8 cellular contexts compared by ENCODE assay signal in the genomic region with DNA sequence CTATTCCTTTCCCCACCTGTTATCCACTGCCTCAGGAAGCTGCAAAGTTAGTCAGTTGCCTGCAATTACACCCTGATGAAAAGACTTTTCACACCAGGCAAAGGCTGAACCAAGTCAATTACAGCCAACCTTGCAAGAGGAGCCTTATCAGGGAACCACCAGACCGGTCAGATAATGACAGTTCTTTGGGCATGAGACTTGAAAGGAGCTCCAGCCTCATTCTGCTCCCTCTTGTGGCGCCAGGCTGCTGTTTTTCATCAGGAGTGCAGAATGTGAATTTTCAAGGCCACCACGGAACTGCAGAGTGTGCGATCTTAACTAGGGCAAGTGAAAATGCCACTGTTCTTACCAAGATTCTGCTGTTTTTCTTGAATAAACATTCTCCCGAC. TPM values are rescaled to one million over a fixed set of nuclear protein-coding genes. Genes with fewer than 3 reads are reported as not detected.
DNase-seq lines count a peak whose midpoint lies in the region; ATAC-seq and FAIRE-seq lines count a peak whose summit lies in the region.
"Had no signal": no experiment of that assay in that cellular context is flagged by ENCODE, and none has a peak within 500 bp of the region (broad histone marks: within the 10 kb centered on the region; RNA-seq: fewer than 3 reads in every experiment).

No MANE protein-coding gene starts in this region.

- H3K79me1 ChIP-seq in mesendoderm (ENCODE audit: low read length) = no peaks in the 10 kb centered on the region

- no peak overlapping the region for H3K4me3 ChIP-seq in mesendoderm (ENCODE audit: low read length)

- H3K18ac ChIP-seq in mesendoderm (ENCODE audit: low read length) = no peak overlapping the region

- no peaks in the 10 kb centered on the region for H3K79me2 ChIP-seq in mesendoderm (ENCODE audit: control insufficient read depth, insufficient read depth, low read length)

- no peak overlapping the region for H4K8ac ChIP-seq in mesendoderm (ENCODE audit: low read depth, low read length)

- no peak overlapping the region for H3K23ac ChIP-seq in mesendoderm (ENCODE audit: low read length)

- ATAC-seq in activated CD4-positive, CD25-positive, alpha-beta regulatory T cell treated with anti-CD3 and anti-CD28 coated beads, Interleukin-2, amount 50 U/mL, for 24 hours = no peak
- no peak for ATAC-seq in HG02763 (IDR thresholded peaks at IDR 0.05; ENCODE audit: unreplicated experiment)

- no peak overlapping the region for H3K9ac ChIP-seq in mesendoderm (ENCODE audit: low read length)

- H3K56ac ChIP-seq in mesendoderm (ENCODE audit: low read length) = no peak overlapping the region

- no peak overlapping the region for H3K4ac ChIP-seq in mesendoderm (ENCODE audit: low read depth, low read length)

- no CpG with 5 or more reads among the region's 5 CpGs for WGBS in mesendoderm (ENCODE audit: extremely low coverage, insufficient coverage, low lambda C conversion rate)

- no peak overlapping the region for H2AK5ac ChIP-seq in mesendoderm (ENCODE audit: low read length)

- no peak overlapping the region for H4K5ac ChIP-seq in mesendoderm (ENCODE audit: low read length)

- DNase-seq in DMS53 (lab: John Stamatoyannopoulos, UW) = peak; percentile 86
- DNase-seq in HTR-8/SVneo (ENCODE audit: insufficient read length, low spot score) = peak; percentile 54
- peak; percentile 69 for DNase-seq in SK-N-DZ (ENCODE audit: low spot score)
- DNase-seq in ecto neural progenitor cell (ENCODE audit: low spot score) = peak; percentile 74
- peak; percentile 94 for DNase-seq in mesendoderm

- no peaks in the 10 kb centered on the region for H3K4me1 ChIP-seq in mesendoderm (ENCODE audit: control insufficient read depth, low read depth, low read length)

- no peak overlapping the region for H3K27ac ChIP-seq in mesendoderm (ENCODE audit: low read depth, low read length)

- no peaks in the 10 kb centered on the region for H3K27me3 ChIP-seq in mesendoderm (ENCODE audit: insufficient read depth, low read length, poor library complexity)

- no peak for FAIRE-seq in HTR-8/SVneo (lab: Jason Lieb, UNC)
- FAIRE-seq: TTC549 had no signal

- no peak overlapping the region for H2BK5ac ChIP-seq in mesendoderm (ENCODE audit: low read length)

- H3K36me3 ChIP-seq in mesendoderm (ENCODE audit: control insufficient read depth, insufficient read depth, low read length) = no peaks in the 10 kb centered on the region

- no peak overlapping the region for H3K4me2 ChIP-seq in mesendoderm (ENCODE audit: low read length)

- H2BK120ac ChIP-seq in mesendoderm (ENCODE audit: low read depth, low read length) = no peak overlapping the region

- no peak overlapping the region for H2BK15ac ChIP-seq in mesendoderm (replicated peaks; ENCODE audit: low read depth)

RNA-seq across cellular contexts. Expression of a gene that starts 22.5 kb away (rescaled TPM):
- not detected in 2 replicates for polyA plus RNA-seq in SK-N-DZ (2014; cell fraction: cytosol; rRNA removed)
- polyA plus RNA-seq in SK-N-DZ (2014; cell fraction: nucleus; rRNA removed) = not detected in 2 replicates
- polyA plus RNA-seq in mesendoderm (2013, experiment 1 of 2) = not detected
- polyA plus RNA-seq in mesendoderm (2013, experiment 2 of 2) = not detected

RNA-seq across cellular contexts. Expression of a gene that starts 29.5 kb away (rescaled TPM):
- 0.07 and 0.22 TPM in 2 replicates for polyA plus RNA-seq in SK-N-DZ (2014; cell fraction: cytosol; rRNA removed)
- polyA plus RNA-seq in SK-N-DZ (2014; cell fraction: nucleus; rRNA removed) = 1.0 and 1.2 TPM in 2 replicates
- 0.01 TPM for polyA plus RNA-seq in mesendoderm (2013, experiment 1 of 2)
- polyA plus RNA-seq in mesendoderm (2013, experiment 2 of 2) = 0.03 TPM
